In genomic region chr20:35492352-35492751, GRCh38 we compare ENCODE assay signal across 25 cellular contexts. TPM values are rescaled to one million over a fixed set of nuclear protein-coding genes. Genes with fewer than 3 reads are reported as not detected.
DNase-seq lines count a peak whose midpoint lies in the region; ATAC-seq and TF ChIP-seq lines count a peak whose summit lies in the region.
"Had no signal": no experiment of that assay in that cellular context is flagged by ENCODE, and none has a peak within 500 bp of the region (broad histone marks: within the 10 kb centered on the region; RNA-seq: fewer than 3 reads in every experiment).

No MANE protein-coding gene starts in this region.

- no peaks in the 10 kb centered on the region for H4K20me1 ChIP-seq in DND-41 (ENCODE audit: insufficient read depth, low read length)

- no peak overlapping the region for H3K18ac ChIP-seq in mesendoderm (ENCODE audit: low read length)

- no peak overlapping the region for H2BK15ac ChIP-seq in mesendoderm (replicated peaks; ENCODE audit: low read depth)

- POLR2A ChIA-PET in naive thymus-derived CD8-positive, alpha-beta T cell (lab: Charles Lee): interaction anchor here (0.6 to 1.0 kb wide), 3 partner anchors 127 to 292 kb away, joined by 3 to 5 read pairs (median 3); no protein-coding TSS in a partner anchor

- no peaks in the 10 kb centered on the region for H3K27me3 ChIP-seq in DND-41 (ENCODE audit: insufficient read depth, low read length, poor library complexity)
- no peaks in the 10 kb centered on the region for H3K27me3 ChIP-seq in mesendoderm (ENCODE audit: insufficient read depth, low read length, poor library complexity)
- H3K27me3 ChIP-seq in foreskin keratinocyte: no peaks in the 10 kb centered on the region
- H3K27me3 ChIP-seq: SJSA1 had no signal

- H4K5ac ChIP-seq in mesendoderm (ENCODE audit: low read length): no peak overlapping the region

- H3K79me1 ChIP-seq in mesendoderm (ENCODE audit: low read length): no peaks in the 10 kb centered on the region

- H3K4me3 ChIP-seq in DND-41 (ENCODE audit: low read depth in 1 of 2, low read length in 2 of 2): no peak overlapping the region
- no peak overlapping the region for H3K4me3 ChIP-seq in mesendoderm (ENCODE audit: low read length)
- H3K4me3 ChIP-seq: SJSA1 had no signal

- peaks cover 40% of the 10 kb centered on the region for H3K4me1 Mint-ChIP-seq in activated CD4-positive, alpha-beta T cell treated with anti-CD3 and anti-CD28 coated beads, Interleukin-2, amount 10 ng/mL, durations not matched to agents 24 days and 14 days
- H3K4me1 Mint-ChIP-seq in activated T-helper 17 cell treated with anti-CD3 and anti-CD28 coated beads, Interleukin-2, amount 50 U/mL, for 72 hours: peaks cover 36% of the 10 kb centered on the region
- H3K4me1 Mint-ChIP-seq in naive thymus-derived CD8-positive, alpha-beta T cell: peaks cover 31 to 83% (median 69%) of the 10 kb centered on the region in 4 donors
- H3K4me1 Mint-ChIP-seq: H9 had no signal

- no peak overlapping the region for H2AK5ac ChIP-seq in mesendoderm (ENCODE audit: low read length)

- WGBS in mesendoderm (ENCODE audit: extremely low coverage, insufficient coverage, low lambda C conversion rate): no CpG with 5 or more reads among the region's 6 CpGs

- intact Hi-C loops in activated CD4-positive, alpha-beta T cell treated with anti-CD3 and anti-CD28 coated beads, Interleukin-2, amount 10 ng/mL, durations not matched to agents 24 days and 14 days (cut with micrococcal nuclease): loop anchor here (5.0 kb wide), 1 partner anchor 35 kb away; the partner anchor contains the start of gene CEP250

- no peak overlapping the region for H3K4ac ChIP-seq in mesendoderm (ENCODE audit: low read depth, low read length)

- H3K9ac ChIP-seq in DND-41 (ENCODE audit: low read depth, low read length) (no peak overlapping the region), mesendoderm (ENCODE audit: low read length) (no peak overlapping the region)

- H2AFZ ChIP-seq in DND-41 (ENCODE audit: low read depth, low read length): no peak overlapping the region

- no peak overlapping the region for H3K23ac ChIP-seq in mesendoderm (ENCODE audit: low read length)

- DNase-seq in activated CD4-positive, alpha-beta T cell treated with anti-CD3 and anti-CD28 coated beads, Interleukin-2, amount 10 ng/mL, durations not matched to agents 24 days and 14 days: no peak
- DNase-seq in activated CD4-positive, alpha-beta T cell treated with anti-CD3 and anti-CD28 coated beads, Interleukin-2, amount 50 U/mL, for 4 hours: no peak
- DNase-seq in DND-41 (no peak), mesendoderm (no peak), foreskin keratinocyte (no peak), SHP77 (lab: John Stamatoyannopoulos, UW) (no peak)
- DNase-seq in naive thymus-derived CD8-positive, alpha-beta T cell: no peak
- DNase-seq: activated CD4-positive, CD25-positive, alpha-beta regulatory T cell treated with anti-CD3 and anti-CD28 coated beads, Interleukin-2, amount 50 U/mL, for 72 hours; anterior cingulate cortex; C1 segment of cervical spinal cord; caudate nucleus; erythroblast; H9; hypothalamus; kidney; mammary epithelial cell; NCI-H187; NCI-H2227 treated with DMSO at 0.1 percent for 48 hours; NCI-H82; stimulated activated CD4-positive, alpha-beta T cell treated with anti-CD3 and anti-CD28 coated beads, Interleukin-1b, Interleukin-23, amount 100 ng/mL, for 48 hours had no signal

- no peak for TF ChIP-seq CTCF in DND-41 (IDR thresholded peaks at IDR 0.05; ENCODE audit: borderline replicate concordance, extremely low read depth, low read length, poor library complexity, severe bottlenecking)
- no peak for TF ChIP-seq CTCF in foreskin keratinocyte (conservative IDR thresholded peaks at IDR 0.05)

- no peaks in the 10 kb centered on the region for H3K9me3 ChIP-seq in DND-41 (ENCODE audit: insufficient read depth, low read length, severe bottlenecking)
- H3K9me3 ChIP-seq: SJSA1 had no signal

- H3K36me3 ChIP-seq in DND-41 (ENCODE audit: insufficient read depth, low read length) (peaks cover 89% of the 10 kb centered on the region), mesendoderm (ENCODE audit: control insufficient read depth, insufficient read depth, low read length) (peaks cover 8% of the 10 kb centered on the region)

- H3K36me3 Mint-ChIP-seq in activated CD4-positive, alpha-beta T cell treated with anti-CD3 and anti-CD28 coated beads, Interleukin-2, amount 10 ng/mL, durations not matched to agents 24 days and 14 days (ENCODE audit: low read depth): peaks cover 58% of the 10 kb centered on the region
- H3K36me3 Mint-ChIP-seq in activated T-helper 17 cell treated with anti-CD3 and anti-CD28 coated beads, Interleukin-2, amount 50 U/mL, for 72 hours (ENCODE audit: low read depth): peaks cover 93% of the 10 kb centered on the region
- peaks cover 0 to 66% (median 19%) of the 10 kb centered on the region in 3 donors for H3K36me3 Mint-ChIP-seq in naive thymus-derived CD8-positive, alpha-beta T cell

- no peak overlapping the region for H3K56ac ChIP-seq in mesendoderm (ENCODE audit: low read length)

- H3K4me2 ChIP-seq in DND-41 (ENCODE audit: insufficient read depth, low read length): peak overlapping the region; percentile 88; the same call in 1 of the 2 replicates
- no peak overlapping the region for H3K4me2 ChIP-seq in mesendoderm (ENCODE audit: low read length)

- no peak overlapping the region for H2BK5ac ChIP-seq in mesendoderm (ENCODE audit: low read length)

- H3K27ac Mint-ChIP-seq in activated CD4-positive, alpha-beta T cell treated with anti-CD3 and anti-CD28 coated beads, Interleukin-2, amount 10 ng/mL, durations not matched to agents 24 days and 14 days: peak overlapping the region; percentile 99
- peak overlapping the region; percentile 99 for H3K27ac Mint-ChIP-seq in activated T-helper 17 cell treated with anti-CD3 and anti-CD28 coated beads, Interleukin-2, amount 50 U/mL, for 72 hours
- peak overlapping the region; percentile 73 to 99 (median 97) for H3K27ac Mint-ChIP-seq in naive thymus-derived CD8-positive, alpha-beta T cell
- H3K27ac Mint-ChIP-seq: nephron had no signal

- ATAC-seq in DND-41 (ENCODE audit: insufficient read depth, low read depth): no peak
- no peak for ATAC-seq in activated T-helper 17 cell treated with anti-CD3 and anti-CD28 coated beads, Interleukin-2, amount 50 U/mL, for 72 hours (replicated peaks)
- no peak for ATAC-seq in naive thymus-derived CD8-positive, alpha-beta T cell
- no peak for ATAC-seq in foreskin keratinocyte

- H3K4me3 Mint-ChIP-seq in activated CD4-positive, alpha-beta T cell treated with anti-CD3 and anti-CD28 coated beads, Interleukin-2, amount 10 ng/mL, durations not matched to agents 24 days and 14 days: peak overlapping the region; percentile 98
- peak overlapping the region; percentile 96 for H3K4me3 Mint-ChIP-seq in activated T-helper 17 cell treated with anti-CD3 and anti-CD28 coated beads, Interleukin-2, amount 50 U/mL, for 72 hours
- peak overlapping the region; percentile 96 to 100 (median 99) for H3K4me3 Mint-ChIP-seq in naive thymus-derived CD8-positive, alpha-beta T cell
- H3K4me3 Mint-ChIP-seq: H9, nephron had no signal

- H3K9me3 Mint-ChIP-seq in activated CD4-positive, alpha-beta T cell treated with anti-CD3 and anti-CD28 coated beads, Interleukin-2, amount 10 ng/mL, durations not matched to agents 24 days and 14 days: no peaks in the 10 kb centered on the region
- H3K9me3 Mint-ChIP-seq in activated T-helper 17 cell treated with anti-CD3 and anti-CD28 coated beads, Interleukin-2, amount 50 U/mL, for 72 hours: no peaks in the 10 kb centered on the region
- H3K9me3 Mint-ChIP-seq in naive thymus-derived CD8-positive, alpha-beta T cell: no peaks in the 10 kb centered on the region
- H3K9me3 Mint-ChIP-seq: H9, nephron had no signal

- H3K27ac ChIP-seq in DND-41 (ENCODE audit: low read length): peak overlapping the region; percentile 13; the same call in 1 of the 2 replicates
- no peak overlapping the region for H3K27ac ChIP-seq in mesendoderm (ENCODE audit: low read depth, low read length)
- H3K27ac ChIP-seq in foreskin keratinocyte: no peak overlapping the region
- H3K27ac ChIP-seq: HL-60, SJSA1 had no signal

- H2BK120ac ChIP-seq in mesendoderm (ENCODE audit: low read depth, low read length): no peak overlapping the region

- H3K79me2 ChIP-seq in DND-41 (ENCODE audit: insufficient read depth, low read length) (peaks cover 49% of the 10 kb centered on the region), mesendoderm (ENCODE audit: control insufficient read depth, insufficient read depth, low read length) (no peaks in the 10 kb centered on the region)

- no peak overlapping the region for H4K8ac ChIP-seq in mesendoderm (ENCODE audit: low read depth, low read length)

- peaks cover 38% of the 10 kb centered on the region for H3K4me1 ChIP-seq in DND-41 (ENCODE audit: insufficient read depth, low read length)
- H3K4me1 ChIP-seq in mesendoderm (ENCODE audit: control insufficient read depth, low read depth, low read length): no peaks in the 10 kb centered on the region
- H3K4me1 ChIP-seq in foreskin keratinocyte: no peaks in the 10 kb centered on the region
- H3K4me1 ChIP-seq: SJSA1 had no signal

- H3K27me3 Mint-ChIP-seq in activated CD4-positive, alpha-beta T cell treated with anti-CD3 and anti-CD28 coated beads, Interleukin-2, amount 10 ng/mL, durations not matched to agents 24 days and 14 days: no peaks in the 10 kb centered on the region
- H3K27me3 Mint-ChIP-seq in activated T-helper 17 cell treated with anti-CD3 and anti-CD28 coated beads, Interleukin-2, amount 50 U/mL, for 72 hours: no peaks in the 10 kb centered on the region
- H3K27me3 Mint-ChIP-seq in naive thymus-derived CD8-positive, alpha-beta T cell: no peaks in the 10 kb centered on the region

RNA-seq across cellular contexts. Expression of gene CEP250, which starts 37.0 kb away (rescaled TPM):
- total RNA-seq in activated CD4-positive, alpha-beta T cell treated with anti-CD3 and anti-CD28 coated beads, Interleukin-2, amount 10 ng/mL, durations not matched to agents 24 days and 14 days: 46.8 and 48.8 TPM in 2 replicates
- 10 to 100 TPM; 77.8 to 88.3 TPM for total RNA-seq in activated T-helper 17 cell treated with anti-CD3 and anti-CD28 coated beads, Interleukin-2, amount 50 U/mL, for 72 hours
- total RNA-seq in naive thymus-derived CD8-positive, alpha-beta T cell: 10 to 100 TPM; 54.9 to 65.4 TPM
- polyA plus RNA-seq in naive thymus-derived CD8-positive, alpha-beta T cell: 10 to 100 TPM in 1 of 3 donors, 1 to 10 TPM in 2; 4.5 to 17.5 (median 6.0) TPM
- 7.6 TPM for polyA plus RNA-seq in mesendoderm (2013, experiment 1 of 2)
- 7.8 TPM for polyA plus RNA-seq in mesendoderm (2013, experiment 2 of 2)
- 30.6 and 36.1 TPM in 2 replicates for total RNA-seq in foreskin keratinocyte
- 9.9 and 12.1 TPM in 2 replicates for polyA plus RNA-seq in foreskin keratinocyte

RNA-seq across cellular contexts. Expression of gene C20orf173, which starts 37.1 kb away (rescaled TPM):
- total RNA-seq in activated CD4-positive, alpha-beta T cell treated with anti-CD3 and anti-CD28 coated beads, Interleukin-2, amount 10 ng/mL, durations not matched to agents 24 days and 14 days: not detected in 2 replicates
- total RNA-seq in activated T-helper 17 cell treated with anti-CD3 and anti-CD28 coated beads, Interleukin-2, amount 50 U/mL, for 72 hours: not detected
- not detected for total RNA-seq in naive thymus-derived CD8-positive, alpha-beta T cell
- polyA plus RNA-seq in naive thymus-derived CD8-positive, alpha-beta T cell: not detected
- polyA plus RNA-seq in mesendoderm (2013, experiment 1 of 2): not detected
- polyA plus RNA-seq in mesendoderm (2013, experiment 2 of 2): not detected
- total RNA-seq in foreskin keratinocyte: not detected in 2 replicates
- not detected in 2 replicates for polyA plus RNA-seq in foreskin keratinocyte
- total RNA-seq: H9, kidney, mammary epithelial cell, SJSA1, urinary bladder had no signal
- polyA plus RNA-seq: mammary epithelial cell, urinary bladder had no signal

RNA-seq across cellular contexts. Expression of gene ERGIC3, which starts 49.5 kb away (rescaled TPM):
- total RNA-seq in activated CD4-positive, alpha-beta T cell treated with anti-CD3 and anti-CD28 coated beads, Interleukin-2, amount 10 ng/mL, durations not matched to agents 24 days and 14 days: 123 and 136 TPM in 2 replicates
- 100 to 1,000 TPM; 133 to 142 TPM for total RNA-seq in activated T-helper 17 cell treated with anti-CD3 and anti-CD28 coated beads, Interleukin-2, amount 50 U/mL, for 72 hours
- 100 to 1,000 TPM; 146 to 149 TPM for total RNA-seq in naive thymus-derived CD8-positive, alpha-beta T cell
- 100 to 1,000 TPM; 129 to 150 (median 149) TPM for polyA plus RNA-seq in naive thymus-derived CD8-positive, alpha-beta T cell
- 107 TPM for polyA plus RNA-seq in mesendoderm (2013, experiment 1 of 2)
- 101 TPM for polyA plus RNA-seq in mesendoderm (2013, experiment 2 of 2)
- total RNA-seq in foreskin keratinocyte: 168 and 180 TPM in 2 replicates
- 181 and 191 TPM in 2 replicates for polyA plus RNA-seq in foreskin keratinocyte

RNA-seq across cellular contexts. Expression of gene GDF5, which starts 54.3 kb away (rescaled TPM):
- not detected in 2 replicates for total RNA-seq in activated CD4-positive, alpha-beta T cell treated with anti-CD3 and anti-CD28 coated beads, Interleukin-2, amount 10 ng/mL, durations not matched to agents 24 days and 14 days
- not detected for total RNA-seq in activated T-helper 17 cell treated with anti-CD3 and anti-CD28 coated beads, Interleukin-2, amount 50 U/mL, for 72 hours
- not detected for total RNA-seq in naive thymus-derived CD8-positive, alpha-beta T cell
- not detected for polyA plus RNA-seq in naive thymus-derived CD8-positive, alpha-beta T cell
- polyA plus RNA-seq in mesendoderm (2013, experiment 1 of 2): not detected
- 0.01 TPM for polyA plus RNA-seq in mesendoderm (2013, experiment 2 of 2)
- 0.27 and 0.60 TPM in 2 replicates for total RNA-seq in foreskin keratinocyte
- 0.25 and 0.45 TPM in 2 replicates for polyA plus RNA-seq in foreskin keratinocyte
- total RNA-seq: H9, SJSA1 had no signal
